Comparison of ENCODE assay signal across 8 cellular contexts in the genomic region with DNA sequence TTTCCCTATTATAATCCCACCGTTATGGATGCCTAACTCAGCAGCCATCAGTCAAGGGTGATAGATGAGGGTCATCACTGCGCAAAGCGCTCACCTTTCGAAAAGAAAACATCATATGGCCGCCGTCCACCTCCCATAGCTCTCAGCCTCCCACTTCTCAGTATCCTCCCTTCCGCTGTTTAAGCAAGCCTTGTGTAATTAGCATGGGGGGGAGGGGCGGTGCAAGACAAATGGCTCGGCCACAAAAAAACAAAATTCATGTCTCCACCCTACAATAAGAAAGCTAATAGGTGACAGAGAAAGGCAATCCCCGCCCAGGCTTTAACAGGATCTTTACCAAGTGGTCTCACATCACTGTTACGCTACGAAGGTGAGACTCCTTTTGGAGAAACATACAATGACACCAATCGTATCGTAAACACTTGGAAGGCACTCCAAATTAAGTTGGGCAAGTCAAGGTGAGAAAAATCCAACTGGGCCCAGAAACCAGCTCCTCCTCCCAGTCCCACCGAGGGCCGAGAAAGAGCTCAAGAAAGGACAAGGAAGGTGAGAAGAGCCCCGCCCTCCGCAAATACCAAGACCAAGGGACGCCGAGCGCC. TPM values are rescaled to one million over a fixed set of nuclear protein-coding genes. Genes with fewer than 3 reads are reported as not detected.
DNase-seq lines count a peak whose midpoint lies in the region; ATAC-seq and TF ChIP-seq lines count a peak whose summit lies in the region.

No MANE protein-coding gene starts in this region.

- peak overlapping the region; percentile 98 for H3K4me3 Mint-ChIP-seq in central memory CD8-positive, alpha-beta T cell

- H3K79me2 ChIP-seq in Loucy (ENCODE audit: insufficient read depth, low read length), result peaks cover 87% of the 10 kb centered on the region

- H3F3A ChIP-seq in Loucy (ENCODE audit: low read depth), result no peaks in the 10 kb centered on the region; the same call in 1 of the 2 replicates

- H3K9me3 ChIP-seq in Loucy (ENCODE audit: insufficient read depth, low read depth, low read length) (no peaks in the 10 kb centered on the region), WERI-Rb-1 (ENCODE audit: severe bottlenecking) (no peaks in the 10 kb centered on the region)

- no peaks in the 10 kb centered on the region for H3K9me2 ChIP-seq in Loucy (replicated peaks; ENCODE audit: low read depth, low read length)

- H3K36me3 Mint-ChIP-seq in central memory CD8-positive, alpha-beta T cell (ENCODE audit: insufficient read depth), result peaks cover 56% of the 10 kb centered on the region

- H3K4me3 ChIP-seq in Loucy (ENCODE audit: low read length, poor library complexity, severe bottlenecking) (peak overlapping the region; percentile 94), WERI-Rb-1 (ENCODE audit: low read depth, low read length) (peak overlapping the region; percentile 93)

- H3K9me3 Mint-ChIP-seq in central memory CD8-positive, alpha-beta T cell, result no peaks in the 10 kb centered on the region

- peak overlapping the region; percentile 99 for H3K9ac ChIP-seq in Loucy (ENCODE audit: low read depth, low read length, poor library complexity, severe bottlenecking)

- peaks cover 47% of the 10 kb centered on the region for H3K4me1 Mint-ChIP-seq in central memory CD8-positive, alpha-beta T cell

- peak overlapping the region; percentile 99 for H3K27ac Mint-ChIP-seq in central memory CD8-positive, alpha-beta T cell (ENCODE audit: low read depth)

- peaks cover 38% of the 10 kb centered on the region for H3K4me1 ChIP-seq in Loucy (ENCODE audit: insufficient read depth, low read length, poor library complexity, severe bottlenecking)

- peak overlapping the region; percentile 99 for H3K27ac ChIP-seq in WERI-Rb-1

- H3K36me3 ChIP-seq in Loucy (ENCODE audit: insufficient read depth, low read length) (peaks cover 42% of the 10 kb centered on the region), WERI-Rb-1 (peaks cover 63% of the 10 kb centered on the region)

- H3K27me3 Mint-ChIP-seq in central memory CD8-positive, alpha-beta T cell, result no peaks in the 10 kb centered on the region

- ATAC-seq in central memory CD8-positive, alpha-beta T cell (replicated peaks; ENCODE audit: extremely low read depth, poor library complexity, severe bottlenecking), result peak; percentile 59
- peak; percentile 13 for ATAC-seq in left lobe of liver

- H3K27me3 ChIP-seq in Loucy (ENCODE audit: insufficient read depth, low read length, poor library complexity, severe bottlenecking) (peaks cover 13% of the 10 kb centered on the region), WERI-Rb-1 (ENCODE audit: insufficient read depth, low read depth, severe bottlenecking) (no peaks in the 10 kb centered on the region)

- H3K4me2 ChIP-seq in Loucy (ENCODE audit: low read depth, low read length, poor library complexity, severe bottlenecking), result peak overlapping the region; percentile 98

- peaks cover 59% of the 10 kb centered on the region for H4K20me1 ChIP-seq in Loucy (ENCODE audit: insufficient read depth, low read length, poor library complexity, severe bottlenecking)

- no peak for TF ChIP-seq CTCF in Loucy (conservative IDR thresholded peaks at IDR 0.05; ENCODE audit: low read length)
- no peak for TF ChIP-seq CTCF in WERI-Rb-1 (IDR thresholded peaks at IDR 0.05; ENCODE audit: low read depth, low read length)

- peak; percentile 69 for DNase-seq in DMS79 treated with DMSO at 0.1 percent for 48 hours (lab: John Stamatoyannopoulos, UW)
- no peak for DNase-seq in DMS79 (lab: John Stamatoyannopoulos, UW)
- DNase-seq in WERI-Rb-1, result peak; percentile 72
- DNase-seq in central memory CD8-positive, alpha-beta T cell (ENCODE audit: low spot score in 2 of 2), result peak; percentile 59 to 78
- DNase-seq in left lobe of liver (ENCODE audit: low spot score), result no peak
- DNase-seq in stimulated activated CD8-positive, alpha-beta memory T cell treated with anti-CD3 and anti-CD28 coated beads, Interleukin-12 subunit alpha, Interleukin-12 subunit beta, amount 100 ng/mL, for 1 hour (ENCODE audit: low read depth), result peak; percentile 41
- DNase-seq in GM19238 (ENCODE audit: insufficient read length, low spot score), result no peak

- no peak overlapping the region for H2AFZ ChIP-seq in Loucy (ENCODE audit: low read length)

RNA-seq across cellular contexts. Expression of gene DDX39B, which starts 0.6 kb away (rescaled TPM):
- total RNA-seq in left lobe of liver, result 126 TPM

RNA-seq across cellular contexts. Expression of gene ATP6V1G2, which starts 5.2 kb away (rescaled TPM):
- total RNA-seq in left lobe of liver, result not detected

RNA-seq across cellular contexts. Expression of gene NFKBIL1, which starts 6.2 kb away (rescaled TPM):
- total RNA-seq in left lobe of liver, result 9.4 TPM

RNA-seq across cellular contexts. Expression of gene MCCD1, which starts 12.4 kb away (rescaled TPM):
- not detected for total RNA-seq in left lobe of liver

RNA-seq across cellular contexts. Expression of gene LTA, which starts 30.9 kb away (rescaled TPM):
- 0.93 TPM for total RNA-seq in left lobe of liver

Comparison
In these comparisons a context has a peak if more than half of its experiments do, and no peak if none do; other contexts are left out.
1. DNase-seq: peak in DMS79 treated with DMSO at 0.1 percent for 48 hours (single experiment), WERI-Rb-1 (single experiment), central memory CD8-positive, alpha-beta T cell (2 of 2) and stimulated activated CD8-positive, alpha-beta memory T cell treated with anti-CD3 and anti-CD28 coated beads, Interleukin-12 subunit alpha, Interleukin-12 subunit beta, amount 100 ng/mL, for 1 hour (single experiment); none in DMS79 (single experiment), left lobe of liver (single experiment) and GM19238 (single experiment).